In the genomic region with DNA sequence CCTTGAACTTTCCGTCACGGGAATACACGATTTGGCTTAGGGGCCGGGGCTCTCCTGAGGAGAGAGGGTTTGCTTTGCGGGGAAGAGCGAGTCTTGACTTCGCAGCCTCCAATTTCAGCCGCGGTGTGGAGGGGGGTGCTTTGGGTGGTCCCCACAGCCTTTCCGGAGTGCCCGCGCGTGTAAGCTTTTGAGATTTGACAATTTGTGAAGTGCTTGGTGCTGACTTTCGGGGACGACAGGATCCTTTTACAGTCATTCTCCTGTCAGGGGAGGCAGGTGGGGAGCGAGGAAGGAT, we compare ENCODE assay signal across 8 cellular contexts.
A peak's percentile ranks its signal among the peaks of the same experiment; 100 is the strongest.
DNase-seq lines count a peak whose midpoint lies in the region; ATAC-seq lines count a peak whose summit lies in the region.

No MANE protein-coding gene starts in this region.

- H3K27ac ChIP-seq in BLaER1, result no peak overlapping the region
- H3K27ac ChIP-seq in subcutaneous abdominal adipose tissue (ENCODE audit: low read depth, low read length), result peak overlapping the region; percentile 91

- H3K27ac Mint-ChIP-seq in activated naive CD8-positive, alpha-beta T cell, result peak overlapping the region; percentile 89

- H3K36me3 ChIP-seq in BLaER1 (no peaks in the 10 kb centered on the region), subcutaneous abdominal adipose tissue (ENCODE audit: control insufficient read depth in 5 of 5, insufficient read depth in 5 of 5, low read length in 5 of 5) (no peaks in the 10 kb centered on the region)

- no peak overlapping the region for H3K9ac ChIP-seq in BLaER1
- H3K9ac ChIP-seq in subcutaneous abdominal adipose tissue (ENCODE audit: low read length in 5 of 5), result peak overlapping the region; percentile 59 to 89 (median 77)

- no peaks in the 10 kb centered on the region for H3K27me3 Mint-ChIP-seq in activated naive CD8-positive, alpha-beta T cell

- H3K4me1 Mint-ChIP-seq in activated naive CD8-positive, alpha-beta T cell (ENCODE audit: low read depth), result peaks cover 44% of the 10 kb centered on the region

- peaks cover 91% of the 10 kb centered on the region for H3K27me3 ChIP-seq in BLaER1
- peaks cover 0 to 5% (median 0%) of the 10 kb centered on the region in 5 donors for H3K27me3 ChIP-seq in subcutaneous abdominal adipose tissue (ENCODE audit: control insufficient read depth in 5 of 5, insufficient read depth in 4 of 5, low read length in 5 of 5)

- ATAC-seq in HG03432 (IDR thresholded peaks at IDR 0.05; ENCODE audit: unreplicated experiment), result peak; percentile 1
- no peak for ATAC-seq in HG03565 (IDR thresholded peaks at IDR 0.05; ENCODE audit: unreplicated experiment)

- H3K9me3 Mint-ChIP-seq in activated naive CD8-positive, alpha-beta T cell (ENCODE audit: low read depth), result no peaks in the 10 kb centered on the region

- no peaks in the 10 kb centered on the region for H3K36me3 Mint-ChIP-seq in activated naive CD8-positive, alpha-beta T cell

- DNase-seq in left kidney (ENCODE audit: low read depth, low spot score) (peak; percentile 57), NCI-H526 treated with DMSO at 0.1 percent for 48 hours (lab: John Stamatoyannopoulos, UW) (no peak), SHP77 treated with DMSO at 0.1 percent for 48 hours (lab: John Stamatoyannopoulos, UW) (no peak)

- H3K4me2 ChIP-seq in BLaER1, result peak overlapping the region; percentile 72

- peaks cover 29% of the 10 kb centered on the region for H4K20me1 ChIP-seq in BLaER1

- peak overlapping the region; percentile 88 for H3K4me3 Mint-ChIP-seq in activated naive CD8-positive, alpha-beta T cell

- H3K4me3 ChIP-seq in BLaER1 (peak overlapping the region; percentile 55), subcutaneous abdominal adipose tissue (ENCODE audit: low read depth in 1 of 5, low read length in 5 of 5) (peak overlapping the region; percentile 68 to 83 (median 72))

- H3K9me3 ChIP-seq in BLaER1, result no peaks in the 10 kb centered on the region
- no peaks in the 10 kb centered on the region for H3K9me3 ChIP-seq in subcutaneous abdominal adipose tissue (ENCODE audit: control insufficient read depth in 5 of 5, low read length in 5 of 5)

- H3K4me1 ChIP-seq in BLaER1, result peaks cover 14% of the 10 kb centered on the region
- H3K4me1 ChIP-seq in subcutaneous abdominal adipose tissue (ENCODE audit: control insufficient read depth in 5 of 5, insufficient read depth in 5 of 5, low read length in 5 of 5), result peaks cover 0 to 11% (median 0%) of the 10 kb centered on the region in 5 donors
